Comparison of ENCODE assay signal across 16 cellular contexts in genomic region chr7:75881436-75882095, GRCh38. TPM values are rescaled to one million over a fixed set of nuclear protein-coding genes. Genes with fewer than 3 reads are reported as not detected.
DNase-seq lines count a peak whose midpoint lies in the region; ATAC-seq and TF ChIP-seq lines count a peak whose summit lies in the region.
"Had no signal": no experiment of that assay in that cellular context is flagged by ENCODE, and none has a peak within 500 bp of the region (broad histone marks: within the 10 kb centered on the region; RNA-seq: fewer than 3 reads in every experiment).

No MANE protein-coding gene starts in this region.

- H3K4me3 Mint-ChIP-seq in CD8-positive, alpha-beta T cell: no peak overlapping the region
- H3K4me3 Mint-ChIP-seq in naive thymus-derived CD8-positive, alpha-beta T cell: peak overlapping the region in 4 of 10 donors; percentile 34 to 52 (median 38)

- peaks cover 61% of the 10 kb centered on the region for H3K36me3 Mint-ChIP-seq in CD8-positive, alpha-beta T cell
- peaks cover 0 to 58% (median 18%) of the 10 kb centered on the region in 3 donors for H3K36me3 Mint-ChIP-seq in naive thymus-derived CD8-positive, alpha-beta T cell

- H3K9me3 Mint-ChIP-seq in CD8-positive, alpha-beta T cell: no peaks in the 10 kb centered on the region
- no peaks in the 10 kb centered on the region for H3K9me3 Mint-ChIP-seq in naive thymus-derived CD8-positive, alpha-beta T cell

- H3K9me3 ChIP-seq in CD8-positive, alpha-beta T cell (ENCODE audit: low read length): no peaks in the 10 kb centered on the region
- no peaks in the 10 kb centered on the region for H3K9me3 ChIP-seq in WERI-Rb-1 (ENCODE audit: severe bottlenecking)
- H3K9me3 ChIP-seq: BLaER1, mucosa of descending colon, Peyer's patch, tibial artery had no signal

- DNase-seq in CD8-positive, alpha-beta T cell: no peak
- peak; percentile 42 for DNase-seq in choroid plexus epithelial cell (ENCODE audit: low read depth)
- no peak for DNase-seq in naive thymus-derived CD8-positive, alpha-beta T cell
- no peak for DNase-seq in WERI-Rb-1
- DNase-seq: DMS79 treated with DMSO at 0.1 percent for 48 hours; effector CD4-positive, alpha-beta T cell; mucosa of descending colon; NCI-H187 treated with DMSO at 0.1 percent for 48 hours; NCI-H526 treated with DMSO at 0.1 percent for 48 hours; Peyer's patch; tibial artery had no signal

- no peak for TF ChIP-seq CTCF in CD8-positive, alpha-beta T cell (IDR thresholded peaks at IDR 0.05)
- TF ChIP-seq CTCF in choroid plexus epithelial cell (conservative IDR thresholded peaks at IDR 0.05; ENCODE audit: low read depth, low read length) (peak; percentile 35), WERI-Rb-1 (IDR thresholded peaks at IDR 0.05; ENCODE audit: low read depth, low read length) (no peak)

- intact Hi-C loops in CD8-positive, alpha-beta T cell (cut with DNase I, micrococcal nuclease): no loop called here

- POLR2A ChIA-PET in CD8-positive, alpha-beta T cell (lab: Charles Lee): no interaction called here
- POLR2A ChIA-PET in naive thymus-derived CD8-positive, alpha-beta T cell (lab: Charles Lee): interaction anchor here (1.7 kb wide), 1 partner anchor 17 kb away, joined by 3 read pairs; no protein-coding TSS in a partner anchor

- peaks cover 34% of the 10 kb centered on the region for H3K4me1 Mint-ChIP-seq in CD8-positive, alpha-beta T cell (ENCODE audit: low read depth)
- H3K4me1 Mint-ChIP-seq in naive thymus-derived CD8-positive, alpha-beta T cell: peaks cover 21 to 44% (median 39%) of the 10 kb centered on the region in 4 donors

- ATAC-seq in CD8-positive, alpha-beta T cell: no peak
- ATAC-seq in naive thymus-derived CD8-positive, alpha-beta T cell: no peak
- ATAC-seq in HG03460 (IDR thresholded peaks at IDR 0.05; ENCODE audit: unreplicated experiment) (no peak), HG03045 (IDR thresholded peaks at IDR 0.05; ENCODE audit: unreplicated experiment) (no peak), HG03159 (IDR thresholded peaks at IDR 0.05; ENCODE audit: unreplicated experiment) (no peak)
- ATAC-seq: mucosa of descending colon had no signal

- TF ChIP-seq EP300 in Ishikawa (IDR thresholded peaks at IDR 0.05; ENCODE audit: borderline replicate concordance): no peak

- no peak overlapping the region for H3K27ac ChIP-seq in CD8-positive, alpha-beta T cell (ENCODE audit: low read depth, low read length)
- no peak overlapping the region for H3K27ac ChIP-seq in WERI-Rb-1
- H3K27ac ChIP-seq: BLaER1, Peyer's patch, tibial artery had no signal

- TF ChIP-seq RAD21 in Ishikawa (IDR thresholded peaks at IDR 0.05; ENCODE audit: low read depth): no peak

- H3K36me3 ChIP-seq in CD8-positive, alpha-beta T cell (ENCODE audit: insufficient read depth, low read length): peaks cover 30% of the 10 kb centered on the region
- peaks cover 70% of the 10 kb centered on the region for H3K36me3 ChIP-seq in WERI-Rb-1

- H3K4me3 ChIP-seq in CD8-positive, alpha-beta T cell (ENCODE audit: low read depth, low read length): no peak overlapping the region
- H3K4me3 ChIP-seq in choroid plexus epithelial cell (ENCODE audit: low read depth, low read length) (no peak overlapping the region), WERI-Rb-1 (ENCODE audit: low read depth, low read length) (no peak overlapping the region)
- H3K4me3 ChIP-seq: BLaER1, mucosa of descending colon, Peyer's patch, tibial artery had no signal

- H3K27ac Mint-ChIP-seq in CD8-positive, alpha-beta T cell: peak overlapping the region; percentile 28
- H3K27ac Mint-ChIP-seq in naive thymus-derived CD8-positive, alpha-beta T cell: peak overlapping the region in 7 of 10 donors; percentile 14 to 91 (median 70)

- H3K4me1 ChIP-seq in CD8-positive, alpha-beta T cell (ENCODE audit: insufficient read depth, low read length): peaks cover 18% of the 10 kb centered on the region

- H3K27me3 ChIP-seq in CD8-positive, alpha-beta T cell (ENCODE audit: insufficient read depth, low read length): no peaks in the 10 kb centered on the region
- H3K27me3 ChIP-seq in WERI-Rb-1 (ENCODE audit: insufficient read depth, low read depth, severe bottlenecking): no peaks in the 10 kb centered on the region
- H3K27me3 ChIP-seq: BLaER1, Peyer's patch, tibial artery had no signal

- no peaks in the 10 kb centered on the region for H3K27me3 Mint-ChIP-seq in CD8-positive, alpha-beta T cell (ENCODE audit: low read depth)
- H3K27me3 Mint-ChIP-seq in naive thymus-derived CD8-positive, alpha-beta T cell: no peaks in the 10 kb centered on the region

- CTCF ChIA-PET in CD8-positive, alpha-beta T cell (lab: Charles Lee): no interaction called here

TF ChIP-seq in Ishikawa, 13 proteins besides CTCF, POLR2A, EP300 and RAD21:
- TF ChIP-seq NFIC (IDR thresholded peaks at IDR 0.05): no peak
- peak; percentile 27; the same call in 1 of the 2 replicates for TF ChIP-seq EGR1 (IDR thresholded peaks at IDR 0.05)

RNA-seq across cellular contexts. Expression of gene RHBDD2, which starts 2.7 kb away (rescaled TPM):
- total RNA-seq in CD8-positive, alpha-beta T cell: 100 to 1,000 TPM; 167 to 173 TPM
- 10 to 100 TPM; 47.1 to 49.8 TPM for total RNA-seq in naive thymus-derived CD8-positive, alpha-beta T cell
- polyA plus RNA-seq in naive thymus-derived CD8-positive, alpha-beta T cell: 10 to 100 TPM; 73.7 to 89.0 (median 73.7) TPM

RNA-seq across cellular contexts. Expression of gene POR, which starts 33.4 kb away (rescaled TPM):
- total RNA-seq in CD8-positive, alpha-beta T cell: 10 to 100 TPM; 64.4 to 66.7 TPM
- 10 to 100 TPM; 74.4 to 80.3 TPM for total RNA-seq in naive thymus-derived CD8-positive, alpha-beta T cell
- polyA plus RNA-seq in naive thymus-derived CD8-positive, alpha-beta T cell: 10 to 100 TPM; 32.6 to 51.0 (median 45.2) TPM
